In genomic region chr2:32277363-32277673, GRCh38 we compare ENCODE assay signal across 8 cellular contexts. TPM values are rescaled to one million over a fixed set of nuclear protein-coding genes. Genes with fewer than 3 reads are reported as not detected.
DNase-seq lines count a peak whose midpoint lies in the region; ATAC-seq and TF ChIP-seq lines count a peak whose summit lies in the region.

No MANE protein-coding gene starts in this region.

- H3K27me3 ChIP-seq in SK-N-SH (ENCODE audit: insufficient read depth) (no peaks in the 10 kb centered on the region), smooth muscle cell (ENCODE audit: low read depth) (peaks cover 8% of the 10 kb centered on the region)

- CTCF ChIA-PET in SK-N-SH (lab: Yijun Ruan, JAX) = interaction anchor here (0.5 kb wide), 1 partner anchor 38 kb away, joined by 3 read pairs; no protein-coding TSS in a partner anchor

- H2AFZ ChIP-seq in SK-N-SH (ENCODE audit: low read depth) (peak overlapping the region; percentile 97), smooth muscle cell (ENCODE audit: low read depth) (peak overlapping the region; percentile 94)

- DNase-seq in SK-N-SH = no peak
- no peak for DNase-seq in foreskin fibroblast
- no peak for DNase-seq in smooth muscle cell (lab: John Stamatoyannopoulos, UW; ENCODE audit: unreplicated experiment)
- no peak for DNase-seq in GM20000 (ENCODE audit: low spot score)
- DNase-seq in NCI-H2081 (lab: John Stamatoyannopoulos, UW) = no peak

- H3K4me2 ChIP-seq in SK-N-SH (peak overlapping the region; percentile 87), smooth muscle cell (peak overlapping the region; percentile 92)

- no peaks in the 10 kb centered on the region for H3F3A ChIP-seq in SK-N-SH (replicated peaks; ENCODE audit: insufficient read depth)
- no peaks in the 10 kb centered on the region for H3F3A ChIP-seq in smooth muscle cell (ENCODE audit: low read depth)

- POLR2A ChIA-PET in SK-N-SH (lab: Yijun Ruan, JAX) = no interaction called here

- no peaks in the 10 kb centered on the region for H4K20me1 ChIP-seq in SK-N-SH (ENCODE audit: insufficient read depth)
- H4K20me1 ChIP-seq in smooth muscle cell (ENCODE audit: low read depth) = no peaks in the 10 kb centered on the region

- TF ChIP-seq CTCF in SK-N-SH (IDR thresholded peaks at IDR 0.05) = no peak
- no peak for TF ChIP-seq CTCF in foreskin fibroblast (IDR thresholded peaks at IDR 0.05; ENCODE audit: low read depth, low read length)
- no peak for TF ChIP-seq CTCF in smooth muscle cell (IDR thresholded peaks at IDR 0.05; ENCODE audit: borderline replicate concordance, insufficient read depth, poor library complexity, severe bottlenecking)
- TF ChIP-seq CTCF in GM20000 (IDR thresholded peaks at IDR 0.05; ENCODE audit: extremely low read depth, missing control alignments) = no peak

- H3K4me3 ChIP-seq in SK-N-SH (ENCODE audit: low read depth in 2 of 2, low read length in 1 of 2) (peak overlapping the region; percentile 90), foreskin fibroblast (ENCODE audit: low read depth in 1 of 2, low read length in 2 of 2) (peak overlapping the region; percentile 96 to 99), smooth muscle cell (peak overlapping the region; percentile 84)

- peak; percentile 4 for ATAC-seq in GM21529 (IDR thresholded peaks at IDR 0.05; ENCODE audit: unreplicated experiment)
- no peak for ATAC-seq in HG03342 (IDR thresholded peaks at IDR 0.05; ENCODE audit: unreplicated experiment)
- ATAC-seq in HG03565 (IDR thresholded peaks at IDR 0.05; ENCODE audit: unreplicated experiment) = no peak

- TF ChIP-seq EP300 in SK-N-SH (IDR thresholded peaks at IDR 0.05; ENCODE audit: borderline replicate concordance in 1 of 2, low read depth in 1 of 2, low read length in 1 of 2) = no peak

- TF ChIP-seq RAD21 in SK-N-SH (IDR thresholded peaks at IDR 0.05; ENCODE audit: low read length) = no peak

- H3K36me3 ChIP-seq in SK-N-SH (replicated peaks in 1 of 2; ENCODE audit: control insufficient read depth in 1 of 2, insufficient read depth in 2 of 2, low read length in 1 of 2) (peaks cover 6 to 11% of the 10 kb centered on the region in 2 experiments), smooth muscle cell (ENCODE audit: low read depth) (peaks cover 3% of the 10 kb centered on the region)

- H3K27ac ChIP-seq in SK-N-SH (ENCODE audit: low read depth in 2 of 2, low read length in 1 of 2) (peak overlapping the region; percentile 66 to 70), smooth muscle cell (ENCODE audit: low read depth) (peak overlapping the region; percentile 77)

- no peaks in the 10 kb centered on the region for H3K9me2 ChIP-seq in SK-N-SH

- H3K4me1 ChIP-seq in SK-N-SH (ENCODE audit: control insufficient read depth in 1 of 2, insufficient read depth in 2 of 2, low read depth in 1 of 2, low read length in 1 of 2) = peaks cover 0 to 3% of the 10 kb centered on the region in 2 experiments; a peak in 1 of 4 replicates
- H3K4me1 ChIP-seq in smooth muscle cell (ENCODE audit: low read depth) = peaks cover 6% of the 10 kb centered on the region

- WGBS in SK-N-SH (ENCODE audit: low lambda C conversion rate) = 31% methylated on average over 5 of the region's 5 CpGs
- 69% methylated on average over 5 of the region's 5 CpGs for WGBS in smooth muscle cell (ENCODE audit: low lambda C conversion rate)

- H3K9ac ChIP-seq in SK-N-SH = peak overlapping the region; percentile 88
- H3K9ac ChIP-seq in smooth muscle cell (ENCODE audit: low read depth) = peak overlapping the region; percentile 96

- H3K9me3 ChIP-seq in SK-N-SH = no peaks in the 10 kb centered on the region
- H3K9me3 ChIP-seq in smooth muscle cell (replicated peaks; ENCODE audit: low read depth) = no peaks in the 10 kb centered on the region

- H3K79me2 ChIP-seq in SK-N-SH (ENCODE audit: insufficient read depth) = peaks cover 47% of the 10 kb centered on the region
- H3K79me2 ChIP-seq in smooth muscle cell (ENCODE audit: low read depth) = peaks cover 46% of the 10 kb centered on the region

TF ChIP-seq in SK-N-SH, 30 proteins besides CTCF, POLR2A, EP300 and RAD21:
- TF ChIP-seq TAF1 (IDR thresholded peaks at IDR 0.05; ENCODE audit: borderline replicate concordance, low read depth, low read length) (no peak), ELF1 (IDR thresholded peaks at IDR 0.05) (no peak), RCOR1 (IDR thresholded peaks at IDR 0.05; ENCODE audit: low read length) (no peak), SMC3 (IDR thresholded peaks at IDR 0.05; ENCODE audit: low read depth, low read length) (no peak), PBX3 (IDR thresholded peaks at IDR 0.05) (no peak), USF1 (IDR thresholded peaks at IDR 0.05; ENCODE audit: borderline replicate concordance, low read depth) (no peak), TEAD4 (IDR thresholded peaks at IDR 0.05; ENCODE audit: borderline replicate concordance, insufficient read depth) (no peak), EZH2phosphoT487 (IDR thresholded peaks at IDR 0.05; ENCODE audit: borderline replicate concordance, low read depth) (no peak), RFX5 (IDR thresholded peaks at IDR 0.05; ENCODE audit: low read length) (no peak), FOXJ3 (CRISPR knock-in tag; IDR thresholded peaks at IDR 0.05) (no peak), FOSL2 (IDR thresholded peaks at IDR 0.05; ENCODE audit: borderline replicate concordance, low read depth) (no peak), GABPA (IDR thresholded peaks at IDR 0.05; ENCODE audit: low read depth) (no peak), FOXM1 (IDR thresholded peaks at IDR 0.05; ENCODE audit: low read depth) (no peak), CHD2 (IDR thresholded peaks at IDR 0.05; ENCODE audit: low read length, partially characterized antibody) (no peak)

RNA-seq across cellular contexts. Expression of gene YIPF4, which starts 0.4 kb away (rescaled TPM):
- polyA plus RNA-seq in SK-N-SH (2012; rRNA removed) = 3.2 and 3.5 TPM in 2 replicates
- polyA plus RNA-seq in SK-N-SH (2012; cell fraction: cytosol; rRNA removed) = 7.2 and 11.8 TPM in 2 replicates
- polyA plus RNA-seq in SK-N-SH (2012; cell fraction: nucleus; rRNA removed) = 2.3 and 5.0 TPM in 2 replicates
- total RNA-seq in smooth muscle cell = 31.2 and 36.0 TPM in 2 replicates
- 56.0 and 56.6 TPM in 2 replicates for polyA plus RNA-seq in smooth muscle cell

RNA-seq across cellular contexts. Expression of gene NLRC4, which starts 12.6 kb away (rescaled TPM):
- 0.02 TPM in 1 of 2 replicates, not detected in the other for polyA plus RNA-seq in SK-N-SH (2012; rRNA removed)
- polyA plus RNA-seq in SK-N-SH (2012; cell fraction: cytosol; rRNA removed) = not detected in 2 replicates
- polyA plus RNA-seq in SK-N-SH (2012; cell fraction: nucleus; rRNA removed) = not detected in 2 replicates
- not detected in 2 replicates for total RNA-seq in smooth muscle cell
- polyA plus RNA-seq in smooth muscle cell = 0.16 and 0.37 TPM in 2 replicates
